17 cellular contexts compared by ENCODE assay signal in the genomic region with DNA sequence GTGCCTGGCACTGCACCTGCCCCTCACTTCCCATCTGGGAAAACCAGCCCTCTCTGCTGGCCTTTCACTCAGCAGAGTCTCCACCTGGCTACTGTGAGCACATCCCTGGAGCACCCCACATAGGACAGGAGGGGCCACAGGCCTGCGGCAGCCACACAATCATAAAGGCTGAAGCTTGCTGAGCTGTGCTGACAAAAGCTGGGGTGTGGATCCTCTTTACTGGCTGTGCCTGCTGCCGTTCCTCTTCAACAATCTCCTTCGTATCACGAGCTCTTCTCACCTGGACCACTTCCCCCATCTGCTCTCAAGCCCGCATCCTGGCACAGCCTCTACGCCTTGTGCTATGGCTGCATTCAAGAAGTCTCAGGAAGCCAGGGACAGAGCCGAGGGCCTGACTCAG.
DNase-seq lines count a peak whose midpoint lies in the region; ATAC-seq and TF ChIP-seq lines count a peak whose summit lies in the region.
"Had no signal": no experiment of that assay in that cellular context is flagged by ENCODE, and none has a peak within 500 bp of the region (broad histone marks: within the 10 kb centered on the region; RNA-seq: fewer than 3 reads in every experiment).

No MANE protein-coding gene starts in this region.

- ATAC-seq in RWPE2 (ENCODE audit: low read depth) (no peak), HG03432 (IDR thresholded peaks at IDR 0.05; ENCODE audit: unreplicated experiment) (no peak)
- ATAC-seq in effector memory CD8-positive, alpha-beta T cell (replicated peaks), result peak; percentile 82

- peaks cover 24% of the 10 kb centered on the region for H3K4me1 Mint-ChIP-seq in T-helper 1 cell treated with Interleukin-12 subunit alpha and Interleukin-12 subunit beta and Interleukin-4 antibody, amounts not matched to agents 30 μg/mL and 1 μg/mL, for 36 hours (ENCODE audit: low read depth)
- peaks cover 43 to 52% of the 10 kb centered on the region in 2 donors for H3K4me1 Mint-ChIP-seq in effector memory CD8-positive, alpha-beta T cell (ENCODE audit: low read depth in 2 of 2)
- H3K4me1 Mint-ChIP-seq in osteocyte (ENCODE audit: unreplicated experiment), result peaks cover 35% of the 10 kb centered on the region

- H3K27me3 Mint-ChIP-seq in T-helper 1 cell treated with Interleukin-12 subunit alpha and Interleukin-12 subunit beta and Interleukin-4 antibody, amounts not matched to agents 30 μg/mL and 1 μg/mL, for 36 hours (ENCODE audit: low read depth), result no peaks in the 10 kb centered on the region
- no peaks in the 10 kb centered on the region for H3K27me3 Mint-ChIP-seq in effector memory CD8-positive, alpha-beta T cell
- H3K27me3 Mint-ChIP-seq in osteocyte (ENCODE audit: unreplicated experiment), result no peaks in the 10 kb centered on the region

- DNase-seq in T-helper 1 cell, result no peak
- DNase-seq in RWPE2 (ENCODE audit: low spot score), result no peak
- DNase-seq in effector memory CD8-positive, alpha-beta T cell, result no peak
- DNase-seq in osteocyte (ENCODE audit: extremely low spot score, unreplicated experiment), result no peak
- DNase-seq in activated gamma-delta T cell (lab: John Stamatoyannopoulos, UW), result no peak
- DNase-seq in SIG-M5 treated with dmso at 0.1 percent for 504 hours (lab: John Stamatoyannopoulos, UW; ENCODE audit: unreplicated experiment), result no peak
- DNase-seq: 8988T, cortex of kidney, GDM1, KG1, NCI-H1694, NCI-H526 treated with DMSO at 0.1 percent for 48 hours, Peyer's patch had no signal

- no peaks in the 10 kb centered on the region for H3K27me3 ChIP-seq in RWPE2 (ENCODE audit: insufficient read depth, poor library complexity, severe bottlenecking)
- H3K27me3 ChIP-seq: Peyer's patch had no signal

- peak overlapping the region; percentile 49 for H3K27ac Mint-ChIP-seq in T-helper 1 cell treated with Interleukin-12 subunit alpha and Interleukin-12 subunit beta and Interleukin-4 antibody, amounts not matched to agents 30 μg/mL and 1 μg/mL, for 36 hours
- H3K27ac Mint-ChIP-seq in effector memory CD8-positive, alpha-beta T cell, result peak overlapping the region; percentile 72 to 78
- H3K27ac Mint-ChIP-seq in osteocyte (ENCODE audit: unreplicated experiment), result peak overlapping the region; percentile 87
- H3K27ac Mint-ChIP-seq: nephron had no signal

- H3K36me3 ChIP-seq in RWPE2 (ENCODE audit: low read depth), result peaks cover 51% of the 10 kb centered on the region

- no peak for TF ChIP-seq CTCF in RWPE2 (IDR thresholded peaks at IDR 0.05; ENCODE audit: poor library complexity, severe bottlenecking)
- no peak for TF ChIP-seq CTCF in osteocyte (IDR thresholded peaks at IDR 0.05)

- no peaks in the 10 kb centered on the region for H3K9me3 Mint-ChIP-seq in T-helper 1 cell treated with Interleukin-12 subunit alpha and Interleukin-12 subunit beta and Interleukin-4 antibody, amounts not matched to agents 30 μg/mL and 1 μg/mL, for 36 hours
- no peaks in the 10 kb centered on the region for H3K9me3 Mint-ChIP-seq in effector memory CD8-positive, alpha-beta T cell
- no peaks in the 10 kb centered on the region for H3K9me3 Mint-ChIP-seq in osteocyte (ENCODE audit: unreplicated experiment)
- H3K9me3 Mint-ChIP-seq: activated naive CD4-positive, alpha-beta T cell treated with anti-CD3 and anti-CD28 coated beads, Interleukin-2, amount 50 U/mL, for 72 hours; nephron had no signal

- H3K4me3 Mint-ChIP-seq in T-helper 1 cell treated with Interleukin-12 subunit alpha and Interleukin-12 subunit beta and Interleukin-4 antibody, amounts not matched to agents 30 μg/mL and 1 μg/mL, for 36 hours, result no peak overlapping the region
- H3K4me3 Mint-ChIP-seq in effector memory CD8-positive, alpha-beta T cell, result peak overlapping the region; percentile 65 to 72
- no peak overlapping the region for H3K4me3 Mint-ChIP-seq in osteocyte (ENCODE audit: unreplicated experiment)
- H3K4me3 Mint-ChIP-seq: nephron had no signal

- H3K27ac ChIP-seq in RWPE2 (ENCODE audit: poor library complexity, severe bottlenecking), result peak overlapping the region; percentile 75
- H3K27ac ChIP-seq: Peyer's patch had no signal

- no peak overlapping the region for H3K4me3 ChIP-seq in RWPE2 (ENCODE audit: severe bottlenecking)
- H3K4me3 ChIP-seq: Peyer's patch had no signal

- peaks cover 18% of the 10 kb centered on the region for H3K36me3 Mint-ChIP-seq in T-helper 1 cell treated with Interleukin-12 subunit alpha and Interleukin-12 subunit beta and Interleukin-4 antibody, amounts not matched to agents 30 μg/mL and 1 μg/mL, for 36 hours (ENCODE audit: low read depth)
- peaks cover 27% of the 10 kb centered on the region for H3K36me3 Mint-ChIP-seq in effector memory CD8-positive, alpha-beta T cell (ENCODE audit: insufficient read depth)
- H3K36me3 Mint-ChIP-seq in osteocyte (ENCODE audit: unreplicated experiment), result peaks cover 15% of the 10 kb centered on the region

- H3K4me1 ChIP-seq in RWPE2 (ENCODE audit: insufficient read depth, poor library complexity, severe bottlenecking), result peaks cover 19% of the 10 kb centered on the region

- H3K9me3 ChIP-seq in RWPE2 (ENCODE audit: severe bottlenecking), result no peaks in the 10 kb centered on the region
- H3K9me3 ChIP-seq: Peyer's patch had no signal

Comparison
In these comparisons a context has a peak if more than half of its experiments do, and no peak if none do; other contexts are left out.
1. H3K4me3 Mint-ChIP-seq: peak in effector memory CD8-positive, alpha-beta T cell (2 of 2); none in T-helper 1 cell treated with Interleukin-12 subunit alpha and Interleukin-12 subunit beta and Interleukin-4 antibody, amounts not matched to agents 30 μg/mL and 1 μg/mL, for 36 hours (single experiment) and osteocyte (single experiment).
2. Peak in every context shown above with its lines, with median percentiles within 50 percentile points of each other: H3K27ac Mint-ChIP-seq.